11 cellular contexts compared by ENCODE assay signal in the genomic region with DNA sequence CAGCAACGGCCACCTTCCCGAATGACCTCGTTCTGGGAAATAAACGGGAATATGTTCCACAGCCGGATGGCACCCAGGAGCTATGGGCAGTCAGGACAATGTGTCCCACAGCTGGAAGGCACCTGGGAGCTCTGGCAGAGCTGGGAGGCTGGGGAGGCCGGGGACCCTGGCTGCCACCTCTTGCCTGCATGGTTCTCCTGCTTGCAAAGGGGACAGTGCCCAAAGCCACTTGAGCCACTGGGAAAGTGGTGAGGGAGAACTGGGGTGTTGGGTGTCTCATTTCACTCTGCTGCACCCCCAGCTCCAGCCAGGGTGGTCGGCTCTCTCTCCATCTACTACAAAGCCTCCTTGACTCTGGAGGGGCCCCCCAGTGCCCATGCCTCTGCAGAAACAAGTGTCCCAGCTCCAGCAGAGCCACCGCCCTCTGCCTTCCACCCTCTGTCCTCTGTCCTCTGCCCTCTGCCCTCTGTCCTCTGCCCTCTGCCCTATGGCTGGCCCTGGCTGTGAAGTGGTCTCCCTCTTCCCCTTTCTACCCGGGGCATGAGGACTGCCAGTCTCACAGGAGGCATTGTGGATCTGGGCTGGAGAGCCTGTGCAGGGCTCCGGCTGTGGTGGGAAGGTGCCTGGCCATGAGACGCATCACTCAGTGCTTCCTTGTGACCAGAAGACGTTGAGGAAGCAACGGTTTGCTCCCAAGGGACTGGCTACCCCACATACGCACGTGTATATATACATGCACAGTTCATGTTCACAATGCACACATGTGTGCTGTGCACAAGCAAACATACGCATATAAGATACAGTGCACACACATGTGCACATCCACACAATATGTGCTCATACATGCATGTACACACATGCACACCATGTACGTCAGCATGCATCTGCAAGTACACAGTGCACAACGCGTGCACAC. TPM values are rescaled to one million over a fixed set of nuclear protein-coding genes. Genes with fewer than 3 reads are reported as not detected.
A peak's percentile ranks its signal among the peaks of the same experiment; 100 is the strongest.
DNase-seq lines count a peak whose midpoint lies in the region; ATAC-seq, FAIRE-seq and TF ChIP-seq lines count a peak whose summit lies in the region.
"Had no signal": no experiment of that assay in that cellular context is flagged by ENCODE, and none has a peak within 500 bp of the region (broad histone marks: within the 10 kb centered on the region; RNA-seq: fewer than 3 reads in every experiment).

No MANE protein-coding gene starts in this region.

- no peak overlapping the region for H3K27ac Mint-ChIP-seq in memory B cell
- H3K27ac Mint-ChIP-seq: activated CD4-positive, alpha-beta T cell treated with anti-CD3 and anti-CD28 coated beads, Interleukin-2, amount 10 ng/mL, durations not matched to agents 24 days and 14 days had no signal

- H3K4me1 Mint-ChIP-seq in memory B cell = peaks cover 10% of the 10 kb centered on the region
- H3K4me1 Mint-ChIP-seq: activated CD4-positive, alpha-beta T cell treated with anti-CD3 and anti-CD28 coated beads, Interleukin-2, amount 10 ng/mL, durations not matched to agents 24 days and 14 days had no signal

- no peaks in the 10 kb centered on the region for H3K9me3 Mint-ChIP-seq in memory B cell
- H3K9me3 Mint-ChIP-seq: activated CD4-positive, alpha-beta T cell treated with anti-CD3 and anti-CD28 coated beads, Interleukin-2, amount 10 ng/mL, durations not matched to agents 24 days and 14 days had no signal

- intact Hi-C loops in body of pancreas (cut with DNase I) = no loop called here

- peak; percentile 57 for FAIRE-seq in HTR-8/SVneo (lab: Jason Lieb, UNC)
- FAIRE-seq: keratinocyte had no signal

- H3K27ac ChIP-seq in body of pancreas = peak overlapping the region; percentile 79 to 94 (median 92)
- H3K27ac ChIP-seq in thoracic aorta = peak overlapping the region; percentile 97 to 98

- ATAC-seq in body of pancreas (no peak), memory B cell (ENCODE audit: low read depth) (peak; percentile 25), thoracic aorta (ENCODE audit: insufficient number of reproducible peaks, low FRiP score, low read depth) (no peak), HG02588 (IDR thresholded peaks at IDR 0.05; ENCODE audit: unreplicated experiment) (no peak), GM21825 (IDR thresholded peaks at IDR 0.05; ENCODE audit: unreplicated experiment) (no peak), GM21619 (IDR thresholded peaks at IDR 0.05; ENCODE audit: unreplicated experiment) (no peak)

- no peaks in the 10 kb centered on the region for H3K36me3 Mint-ChIP-seq in memory B cell

- peaks cover 60% of the 10 kb centered on the region for H3K4me1 ChIP-seq in body of pancreas
- H3K4me1 ChIP-seq in thoracic aorta (ENCODE audit: control insufficient read depth in 1 of 2, low read depth in 2 of 2) = peaks cover 47 to 63% of the 10 kb centered on the region in 2 donors

- no peak for TF ChIP-seq CTCF in body of pancreas (IDR thresholded peaks at IDR 0.05)
- TF ChIP-seq CTCF in thoracic aorta (IDR thresholded peaks at IDR 0.05) = no peak

- no peak overlapping the region for H3K4me3 Mint-ChIP-seq in memory B cell
- H3K4me3 Mint-ChIP-seq: activated CD4-positive, alpha-beta T cell treated with anti-CD3 and anti-CD28 coated beads, Interleukin-2, amount 10 ng/mL, durations not matched to agents 24 days and 14 days had no signal

- H3K9me3 ChIP-seq in body of pancreas = no peaks in the 10 kb centered on the region
- no peaks in the 10 kb centered on the region for H3K9me3 ChIP-seq in thoracic aorta

- no peaks in the 10 kb centered on the region for H3K27me3 ChIP-seq in body of pancreas
- H3K27me3 ChIP-seq in thoracic aorta (replicated peaks; ENCODE audit: insufficient read depth) = no peaks in the 10 kb centered on the region

- DNase-seq in HTR-8/SVneo (ENCODE audit: insufficient read length, low spot score) = no peak
- DNase-seq in body of pancreas = peak in 3 of 4 donors; percentile 17 to 32 (median 29)
- no peak for DNase-seq in memory B cell (ENCODE audit: low spot score in 2 of 2)
- no peak for DNase-seq in thoracic aorta (ENCODE audit: low spot score)
- DNase-seq: activated CD4-positive, alpha-beta T cell treated with anti-CD3 and anti-CD28 coated beads, Interleukin-2, amount 10 ng/mL, durations not matched to agents 24 days and 14 days; NCI-H1930 had no signal

- no peaks in the 10 kb centered on the region for H3K36me3 ChIP-seq in body of pancreas (replicated peaks in 1 of 2; ENCODE audit: insufficient read depth in 1 of 2, low read depth in 2 of 2)
- H3K36me3 ChIP-seq in thoracic aorta = no peaks in the 10 kb centered on the region

- 55 to 65% methylated on average over 16 to 19 of the region's 19 CpGs for WGBS in body of pancreas, 2 donors

- H3K4me3 ChIP-seq in body of pancreas = no peak overlapping the region
- H3K4me3 ChIP-seq in thoracic aorta = peak overlapping the region; percentile 66
- H3K4me3 ChIP-seq: skin epidermis had no signal

- H3K27me3 Mint-ChIP-seq in memory B cell = peaks cover 3% of the 10 kb centered on the region

- no peak for TF ChIP-seq POLR2A in body of pancreas (IDR thresholded peaks at IDR 0.05)

RNA-seq across cellular contexts. Expression of a gene that starts 21.5 kb away (rescaled TPM):
- total RNA-seq in body of pancreas (10 to 100 TPM in 1 of 2 donors, 1 to 10 TPM in 1; 9.2 to 14.5 TPM), thoracic aorta (100 to 1,000 TPM; 120 to 142 TPM)

Comparison
In these comparisons a context has a peak if more than half of its experiments do, and no peak if none do; other contexts are left out.
1. DNase-seq: peak in body of pancreas (3 of 4); none in HTR-8/SVneo (single experiment), memory B cell (0 of 2) and thoracic aorta (single experiment).
2. RNA of a gene that starts 21.5 kb away (total RNA-seq): 120 to 142 TPM in thoracic aorta; 9.2 to 14.5 TPM in body of pancreas; every median in the first group is over 4 times any median in the second.